In the genomic region with DNA sequence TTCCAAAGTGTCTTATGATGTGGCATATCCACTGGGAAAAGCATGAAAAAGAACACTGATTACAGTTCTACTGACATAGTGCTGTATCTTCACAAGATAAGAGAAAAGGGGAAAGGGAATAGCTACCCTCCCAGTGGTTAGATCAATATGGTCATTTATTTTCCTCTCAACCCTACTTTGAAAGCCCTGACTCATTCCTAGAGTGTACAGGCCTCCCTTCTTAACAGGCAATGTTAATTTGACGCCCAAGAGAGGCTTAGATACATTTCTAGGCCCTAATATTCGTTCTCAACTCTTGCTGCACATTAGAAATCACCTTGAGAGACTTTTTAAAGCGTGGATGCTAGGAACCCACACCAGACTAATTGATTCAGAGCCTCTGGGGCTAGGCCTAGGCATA, we compare ENCODE assay signal across 28 cellular contexts.
"Had no signal": no experiment of that assay in that cellular context is flagged by ENCODE, and none has a peak within 500 bp of the region (broad histone marks: within the 10 kb centered on the region; RNA-seq: fewer than 3 reads in every experiment).

No MANE protein-coding gene starts in this region.

- DNase-seq: hippocampal formation; immature natural killer cell; kidney; left colon; left lung; lower lobe of right lung; mammary epithelial cell; mesenchymal stem cell; naive thymus-derived CD8-positive, alpha-beta T cell; nucleus accumbens; pancreas; posterior cingulate gyrus; retina; right cardiac atrium; stimulated activated CD4-positive, alpha-beta T cell treated with anti-CD3 and anti-CD28 coated beads, Interleukin-12 subunit alpha, Interleukin-12 subunit beta, amount 100 ng/mL, for 4 hours; stimulated activated CD4-positive, alpha-beta T cell treated with anti-CD3 and anti-CD28 coated beads, Interleukin-15, amount 100 ng/mL, for 24 hours; stimulated activated CD4-positive, alpha-beta T cell treated with anti-CD3 and anti-CD28 coated beads, Interleukin-2, amount 100 ng/mL, for 24 hours; stimulated activated CD4-positive, alpha-beta T cell treated with anti-CD3 and anti-CD28 coated beads, Interleukin-4, amount 100 ng/mL, for 1 hour; stimulated activated naive B cell treated with anti-CD40 and anti-IgM and Interleukin-4, amounts not matched to agents 10 μg/mL and 1 μg/mL and 100 μg/mL, for 72 hours; stimulated activated naive CD8-positive, alpha-beta T cell treated with anti-CD3 and anti-CD28 coated beads, Interleukin-15, Interleukin-2, amounts not matched to agents 100 U/mL and 50 U/mL, for 24 hours; stomach; tibial artery; uterus had no signal

- FAIRE-seq: islet of Langerhans, pancreas had no signal

- H3K27ac ChIP-seq: left lung, lower lobe of right lung, pancreas, prostate gland, skin epidermis, stomach, thoracic aorta, tibial artery, uterus had no signal

- H3K4me3 ChIP-seq: left lung, lower lobe of right lung, pancreas, prostate gland, skin epidermis, stomach, thoracic aorta, tibial artery, uterus had no signal

- ATAC-seq: left lung; lower lobe of right lung; naive thymus-derived CD8-positive, alpha-beta T cell; pancreas; right cardiac atrium; sciatic nerve; stimulated activated naive B cell treated with anti-CD40 and anti-IgM and Interleukin-4, amounts not matched to agents 10 μg/mL and 1 μg/mL and 100 μg/mL, for 72 hours; stimulated activated naive CD8-positive, alpha-beta T cell treated with anti-CD3 and anti-CD28 coated beads, Interleukin-15, Interleukin-2, amounts not matched to agents 100 U/mL and 50 U/mL, for 24 hours had no signal
